ENCODE assay signal across 4 cellular contexts in the genomic region with DNA sequence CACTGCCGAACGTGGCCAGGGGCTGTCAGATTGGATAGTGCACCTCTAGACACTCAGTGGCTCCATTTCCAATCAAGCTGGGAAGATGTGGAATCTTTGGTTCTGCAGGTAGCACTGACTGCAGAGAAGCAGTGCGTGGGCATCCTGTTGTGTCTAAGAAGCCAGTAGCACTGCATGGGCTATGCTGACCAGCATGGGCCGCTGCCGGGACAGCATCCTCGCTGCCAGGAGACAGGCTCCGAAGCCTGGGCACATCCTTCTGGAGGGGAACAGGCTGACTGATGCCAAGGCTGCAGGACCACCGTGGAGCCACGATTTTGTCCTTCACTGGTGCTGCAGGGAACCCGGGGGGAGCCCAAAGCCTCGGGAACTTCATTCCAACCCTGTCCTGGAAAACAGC.
"Had no signal": no experiment of that assay in that cellular context is flagged by ENCODE, and none has a peak within 500 bp of the region (broad histone marks: within the 10 kb centered on the region; RNA-seq: fewer than 3 reads in every experiment).

No MANE protein-coding gene starts in this region.

- ATAC-seq: GM23338 had no signal

- H3K4me3 ChIP-seq: GM23338 had no signal

- H3K27ac Mint-ChIP-seq: GM23338, H9 had no signal

- H3K4me1 Mint-ChIP-seq: GM23338, H9 had no signal

- H3K4me3 Mint-ChIP-seq: GM23338, H9 had no signal

- DNase-seq: H9, HCEC 1CT, IMR-90 had no signal
